Comparison of ENCODE assay signal across 8 cellular contexts in genomic region chr19:56350416-56351045, GRCh38. TPM values are rescaled to one million over a fixed set of nuclear protein-coding genes. Genes with fewer than 3 reads are reported as not detected.
DNase-seq lines count a peak whose midpoint lies in the region; ATAC-seq, FAIRE-seq and TF ChIP-seq lines count a peak whose summit lies in the region.

No MANE protein-coding gene starts in this region.

- no peak overlapping the region for H3K4ac ChIP-seq in H1 (replicated peaks; ENCODE audit: insufficient read length, low read depth, low read length)

- H3K27ac ChIP-seq in H1 (ENCODE audit: low read depth, low read length) (no peak overlapping the region), neural cell (ENCODE audit: low read length) (no peak overlapping the region)

- TF ChIP-seq RAD21 in H1 (IDR thresholded peaks at IDR 0.05 in 1 of 2, conservative IDR thresholded peaks at IDR 0.05 in 1 of 2; ENCODE audit: low read depth in 2 of 2, low read length in 2 of 2) (peak; percentile 71 to 76), neural cell (conservative IDR thresholded peaks at IDR 0.05) (peak; percentile 65)

- no peak overlapping the region for H4K5ac ChIP-seq in H1 (ENCODE audit: insufficient read length, low read depth, low read length)

- no peak overlapping the region for H3K18ac ChIP-seq in H1 (ENCODE audit: extremely low read depth, low read length)

- TF ChIP-seq POLR2A in H1 (IDR thresholded peaks at IDR 0.05; ENCODE audit: control extremely low read depth in 1 of 2, low read depth in 2 of 2, low read length in 2 of 2) = no peak

- H3F3A ChIP-seq in neural cell (ENCODE audit: insufficient read depth, low read length, poor library complexity, severe bottlenecking) = no peaks in the 10 kb centered on the region

- H2AFZ ChIP-seq in H1 (ENCODE audit: low read length) (no peak overlapping the region), neural cell (ENCODE audit: low read depth, low read length) (no peak overlapping the region)

- no peak overlapping the region for H2BK120ac ChIP-seq in H1 (replicated peaks; ENCODE audit: low read depth, low read length)

- H2BK15ac ChIP-seq in H1 (ENCODE audit: low read length) = no peak overlapping the region

- no peak overlapping the region for H2BK12ac ChIP-seq in H1 (ENCODE audit: low read depth, low read length)

- no peak overlapping the region for H2AK5ac ChIP-seq in H1 (ENCODE audit: low read depth, low read length)

- FAIRE-seq in H1 (lab: Jason Lieb, UNC) = peak; percentile 80

- no peak overlapping the region for H4K91ac ChIP-seq in H1 (replicated peaks; ENCODE audit: insufficient read length, low read length)

- no peaks in the 10 kb centered on the region for H3K36me3 ChIP-seq in H1 (ENCODE audit: control insufficient read depth in 2 of 4, insufficient read depth in 4 of 4, low read length in 3 of 4)
- H3K36me3 ChIP-seq in neural cell (ENCODE audit: insufficient read depth, low read length) = no peaks in the 10 kb centered on the region

- no peak overlapping the region for H2BK5ac ChIP-seq in H1 (ENCODE audit: low read depth, low read length)

- no peaks in the 10 kb centered on the region for H3K9me2 ChIP-seq in neural cell (ENCODE audit: insufficient read depth, low read length)

- H3K27me3 ChIP-seq in H1 (replicated peaks in 1 of 4; ENCODE audit: control insufficient read depth in 3 of 4, extremely low read depth in 1 of 4, insufficient read depth in 3 of 4, low read length in 3 of 4) (no peaks in the 10 kb centered on the region; a peak in 1 of 7 replicates), neural cell (ENCODE audit: insufficient read depth, low read depth, low read length) (no peaks in the 10 kb centered on the region)

- no peak overlapping the region for H3K9ac ChIP-seq in H1 (replicated peaks in 1 of 4; ENCODE audit: extremely low read depth in 1 of 4, low read depth in 3 of 4, low read length in 3 of 4)
- no peak overlapping the region for H3K9ac ChIP-seq in neural cell (ENCODE audit: low read length)

- 28% methylated on average over 8 of the region's 8 CpGs; no CpG with 5 or more reads in 1 of the 2 experiments for WGBS in H1 (ENCODE audit: extremely low coverage in 1 of 2, insufficient coverage in 1 of 2, insufficient read length in 1 of 2, insufficient replicate concordance in 2 of 2, low coverage in 1 of 2, low lambda C conversion rate in 2 of 2, missing lambda C conversion rate in 1 of 2), 2 experiments

- no peaks in the 10 kb centered on the region for H3K79me2 ChIP-seq in H1 (ENCODE audit: control insufficient read depth in 1 of 2, insufficient read depth in 2 of 2, low read length in 2 of 2)
- no peaks in the 10 kb centered on the region for H3K79me2 ChIP-seq in neural cell (replicated peaks; ENCODE audit: insufficient read depth, low read length)

- TF ChIP-seq EP300 in H1 (IDR thresholded peaks at IDR 0.05; ENCODE audit: borderline replicate concordance in 1 of 2, low read depth in 2 of 2, low read length in 2 of 2) = no peak
- TF ChIP-seq EP300 in neural cell (conservative IDR thresholded peaks at IDR 0.05; ENCODE audit: poor library complexity, severe bottlenecking) = no peak

- ATAC-seq in HG03432 (IDR thresholded peaks at IDR 0.05; ENCODE audit: unreplicated experiment) = no peak

- H3K4me2 ChIP-seq in H1 (ENCODE audit: insufficient read depth in 1 of 2, low read depth in 2 of 2, low read length in 2 of 2) (no peak overlapping the region), neural cell (ENCODE audit: low read length) (no peak overlapping the region)

- CTCF ChIA-PET in H1 (lab: Charles Lee; ENCODE audit: partially characterized antibody) = interaction anchor here (0.8 to 3.5 kb wide), 8 partner anchors 9 to 274 kb away, joined by 3 to 21 read pairs (median 4); no protein-coding TSS in a partner anchor

- H4K20me1 ChIP-seq in H1 (replicated peaks in 1 of 2; ENCODE audit: control insufficient read depth in 1 of 2, insufficient read depth in 2 of 2, low read length in 2 of 2) (no peaks in the 10 kb centered on the region), neural cell (ENCODE audit: insufficient read depth) (no peaks in the 10 kb centered on the region)

- DNase-seq in NCI-H510A treated with DMSO at 0.1 percent for 48 hours (lab: John Stamatoyannopoulos, UW) (peak; percentile 28), NCI-H510A (lab: John Stamatoyannopoulos, UW) (no peak), NCI-H1694 (lab: John Stamatoyannopoulos, UW) (peak; percentile 53), H1 (ENCODE audit: low read depth in 1 of 2, low spot score in 2 of 2) (peak in 1 of 2 experiments; percentile 52), ureter (ENCODE audit: low spot score) (peak; percentile 44)

- no peak overlapping the region for H2BK20ac ChIP-seq in H1 (ENCODE audit: low read length)

- H3K9me3 ChIP-seq in H1 (ENCODE audit: insufficient read depth in 2 of 2, low read depth in 1 of 2, low read length in 1 of 2) (no peaks in the 10 kb centered on the region), neural cell (ENCODE audit: low read length) (no peaks in the 10 kb centered on the region)

- H3K14ac ChIP-seq in H1 (ENCODE audit: insufficient read length) = no peak overlapping the region

- TF ChIP-seq CTCF in WI38 (IDR thresholded peaks at IDR 0.05; ENCODE audit: low read depth, low read length) (peak; percentile 75), H1 (IDR thresholded peaks at IDR 0.05; ENCODE audit: control extremely low read depth in 1 of 3, insufficient read depth in 1 of 3, low read depth in 1 of 3, low read length in 3 of 3) (peak in 2 of 3 experiments; percentile 60 to 74; a peak in 3 of 4 replicates), neural cell (IDR thresholded peaks at IDR 0.05; ENCODE audit: poor library complexity, severe bottlenecking) (peak; percentile 65)

- H3K4me3 ChIP-seq in WI38 (ENCODE audit: low read depth, low read length) (no peak overlapping the region), H1 (ENCODE audit: extremely low read depth in 1 of 4, insufficient read depth in 2 of 4, low read depth in 3 of 4, low read length in 4 of 4) (no peak overlapping the region), neural cell (ENCODE audit: low read length) (no peak overlapping the region)

- H4K8ac ChIP-seq in H1 (ENCODE audit: extremely low read depth, insufficient read depth, low read length) = no peak overlapping the region

- H3K23me2 ChIP-seq in H1 (ENCODE audit: low read depth, low read length) = no peaks in the 10 kb centered on the region

- H3K23ac ChIP-seq in H1 (ENCODE audit: insufficient read length) = no peak overlapping the region

- H3K4me1 ChIP-seq in H1 (replicated peaks in 1 of 4; ENCODE audit: control insufficient read depth in 3 of 4, insufficient read depth in 4 of 4, low read length in 3 of 4) = peaks cover 0 to 6% (median 4%) of the 10 kb centered on the region in 4 experiments; a peak in 6 of 7 replicates

- no peak overlapping the region for H3K56ac ChIP-seq in H1 (replicated peaks; ENCODE audit: insufficient read length, low read depth, low read length)

- H3K79me1 ChIP-seq in H1 (ENCODE audit: low read depth, low read length) = no peaks in the 10 kb centered on the region

- POLR2A ChIA-PET in H1 (lab: Charles Lee; ENCODE audit: partially characterized antibody) = no interaction called here

TF ChIP-seq in H1, 55 proteins besides CTCF, POLR2A, EP300 and RAD21 (continues in another document):
- no peak for TF ChIP-seq MAX (IDR thresholded peaks at IDR 0.05)

TF ChIP-seq in neural cell, 6 proteins besides CTCF, POLR2A, EP300 and RAD21:
- TF ChIP-seq POLR2AphosphoS5 (IDR thresholded peaks at IDR 0.05) (no peak), SMC3 (conservative IDR thresholded peaks at IDR 0.05; ENCODE audit: poor library complexity) (peak; percentile 59)

RNA-seq across cellular contexts. Expression of gene ZSCAN5A, which starts 35.9 kb away (rescaled TPM):
- total RNA-seq in H1 (2021; fragmentation: NEBNext Ultra II Directional; extraction: Animal tissue kit (Norgen Biotek cat#: 25700)) = 11.0 and 15.0 TPM in 2 replicates
- polyA plus RNA-seq in H1 (2011; rRNA removed) (8.6 and 12.4 TPM in 2 replicates), neural cell (9.2 and 11.8 TPM in 2 replicates)
- polyA plus RNA-seq in H1 (2011; cell fraction: cytosol; rRNA removed) = 9.7 TPM
- polyA plus RNA-seq in H1 (2011; cell fraction: nucleus; rRNA removed) = 12.1 TPM
- polyA plus RNA-seq in H1 (2012, experiment 1 of 2) = 9.3 to 11.5 TPM (median 9.9 TPM) in 4 replicates
- 8.9 TPM for polyA plus RNA-seq in H1 (2012, experiment 2 of 2)
- 6.3 TPM for polyA plus RNA-seq in H1 (2013, experiment 1 of 2)
- 8.3 TPM for polyA plus RNA-seq in H1 (2013, experiment 2 of 2)
- 17.6 and 25.4 TPM in 2 replicates for polyA minus RNA-seq in H1 (2011; rRNA and poly(A)+ RNA removed)
- 5.2 TPM for polyA minus RNA-seq in H1 (2011; cell fraction: cytosol; rRNA and poly(A)+ RNA removed)
- 25.3 TPM for polyA minus RNA-seq in H1 (2011; cell fraction: nucleus; rRNA and poly(A)+ RNA removed)
- polyA minus RNA-seq in neural cell = 14.6 and 16.8 TPM in 2 replicates
- total RNA-seq in ureter = 31.1 TPM

RNA-seq across cellular contexts. Expression of gene ZNF582, which starts 42.8 kb away (rescaled TPM):
- 3.8 and 5.8 TPM in 2 replicates for total RNA-seq in H1 (2021; fragmentation: NEBNext Ultra II Directional; extraction: Animal tissue kit (Norgen Biotek cat#: 25700))
- polyA plus RNA-seq in H1 (2011; rRNA removed) (2.4 and 3.8 TPM in 2 replicates), neural cell (7.5 and 14.6 TPM in 2 replicates)
- polyA plus RNA-seq in H1 (2011; cell fraction: cytosol; rRNA removed) = 4.4 TPM
- polyA plus RNA-seq in H1 (2011; cell fraction: nucleus; rRNA removed) = 2.5 TPM
- polyA plus RNA-seq in H1 (2012, experiment 1 of 2) = 3.4 to 4.9 TPM (median 4.2 TPM) in 4 replicates
- 1.6 TPM for polyA plus RNA-seq in H1 (2012, experiment 2 of 2)
- 2.6 TPM for polyA plus RNA-seq in H1 (2013, experiment 1 of 2)
- 2.9 TPM for polyA plus RNA-seq in H1 (2013, experiment 2 of 2)
- polyA minus RNA-seq in H1 (2011; rRNA and poly(A)+ RNA removed) = 5.3 and 7.1 TPM in 2 replicates
- 1.8 TPM for polyA minus RNA-seq in H1 (2011; cell fraction: cytosol; rRNA and poly(A)+ RNA removed)
- polyA minus RNA-seq in H1 (2011; cell fraction: nucleus; rRNA and poly(A)+ RNA removed) = 7.1 TPM
- 12.5 and 13.4 TPM in 2 replicates for polyA minus RNA-seq in neural cell
- 5.6 TPM for total RNA-seq in ureter

RNA-seq across cellular contexts. Expression of gene ZNF583, which starts 53.6 kb away (rescaled TPM):
- total RNA-seq in H1 (2021; fragmentation: NEBNext Ultra II Directional; extraction: Animal tissue kit (Norgen Biotek cat#: 25700)) = 2.6 and 2.8 TPM in 2 replicates
- polyA plus RNA-seq in H1 (2011; rRNA removed) (0.24 and 0.48 TPM in 2 replicates), neural cell (31.5 and 39.5 TPM in 2 replicates)
- polyA plus RNA-seq in H1 (2011; cell fraction: cytosol; rRNA removed) = 0.67 TPM
- polyA plus RNA-seq in H1 (2011; cell fraction: nucleus; rRNA removed) = 0.84 TPM
- polyA plus RNA-seq in H1 (2012, experiment 1 of 2) = 0.87 to 1.4 TPM (median 1.0 TPM) in 4 replicates
- polyA plus RNA-seq in H1 (2012, experiment 2 of 2) = 0.08 TPM
- 1.4 TPM for polyA plus RNA-seq in H1 (2013, experiment 1 of 2)
- 1.2 TPM for polyA plus RNA-seq in H1 (2013, experiment 2 of 2)
- polyA minus RNA-seq in H1 (2011; rRNA and poly(A)+ RNA removed) = 2.0 and 3.1 TPM in 2 replicates
- 1.8 TPM for polyA minus RNA-seq in H1 (2011; cell fraction: cytosol; rRNA and poly(A)+ RNA removed)
- 6.1 TPM for polyA minus RNA-seq in H1 (2011; cell fraction: nucleus; rRNA and poly(A)+ RNA removed)
- 89.1 and 91.2 TPM in 2 replicates for polyA minus RNA-seq in neural cell
- 9.7 TPM for total RNA-seq in ureter
